Comparison of ENCODE assay signal across 19 cellular contexts in the genomic region with DNA sequence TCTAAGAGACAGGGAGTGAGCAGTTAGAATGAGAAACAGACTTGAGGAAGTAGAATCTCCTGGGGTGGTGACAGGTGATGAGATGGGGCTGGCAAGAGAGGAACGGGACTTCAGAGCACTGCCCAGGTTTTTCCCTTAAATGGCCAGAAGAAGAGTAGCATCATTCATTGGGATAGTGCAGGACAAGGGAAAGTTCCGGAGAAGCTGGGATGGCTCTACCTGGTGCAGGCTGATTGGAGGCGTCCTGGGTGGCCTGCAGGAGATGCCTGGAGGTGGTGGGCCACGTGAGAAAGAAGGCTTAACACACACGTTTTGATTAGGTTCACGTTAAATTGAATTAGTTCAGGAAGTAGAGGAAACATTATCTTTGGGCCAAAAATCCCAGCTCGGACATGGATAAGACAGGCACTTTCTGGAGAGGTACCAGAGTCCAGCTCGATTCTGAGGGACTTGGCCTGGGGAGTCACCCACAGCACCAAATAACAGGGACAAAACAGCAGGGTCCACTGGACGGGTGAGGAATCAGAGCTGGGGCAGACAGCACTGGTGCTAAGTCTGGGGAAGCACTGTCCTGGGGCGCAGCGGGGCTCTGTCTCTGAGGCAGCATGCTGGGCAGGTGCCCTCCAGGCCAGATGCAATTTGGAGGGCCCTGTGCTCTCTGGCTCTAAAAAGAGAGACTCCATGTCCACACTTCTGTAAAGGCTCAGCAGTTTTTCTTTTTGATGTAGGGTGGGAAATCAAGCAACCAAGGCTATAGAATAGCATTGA.
DNase-seq lines count a peak whose midpoint lies in the region; ATAC-seq and TF ChIP-seq lines count a peak whose summit lies in the region.
"Had no signal": no experiment of that assay in that cellular context is flagged by ENCODE, and none has a peak within 500 bp of the region (broad histone marks: within the 10 kb centered on the region; RNA-seq: fewer than 3 reads in every experiment).

No MANE protein-coding gene starts in this region.

- no peaks in the 10 kb centered on the region for H3K4me1 Mint-ChIP-seq in activated CD4-positive, alpha-beta T cell treated with anti-CD3 and anti-CD28 coated beads, Interleukin-2, amount 10 ng/mL, durations not matched to agents 24 days and 14 days
- H3K4me1 Mint-ChIP-seq in activated CD4-positive, alpha-beta T cell treated with anti-CD3 and anti-CD28 coated beads for 36 hours: no peaks in the 10 kb centered on the region
- H3K4me1 Mint-ChIP-seq in chondrocyte (ENCODE audit: low read depth): no peaks in the 10 kb centered on the region
- H3K4me1 Mint-ChIP-seq: B cell had no signal

- CTCF ChIA-PET in activated CD4-positive, alpha-beta T cell treated with anti-CD3 and anti-CD28 coated beads for 36 hours (lab: Charles Lee): interaction anchor here (0.6 kb wide), 1 partner anchor 281 kb away, joined by 3 read pairs; no protein-coding TSS in a partner anchor

- no peaks in the 10 kb centered on the region for H3K27me3 Mint-ChIP-seq in activated CD4-positive, alpha-beta T cell treated with anti-CD3 and anti-CD28 coated beads, Interleukin-2, amount 10 ng/mL, durations not matched to agents 24 days and 14 days
- no peaks in the 10 kb centered on the region for H3K27me3 Mint-ChIP-seq in activated CD4-positive, alpha-beta T cell treated with anti-CD3 and anti-CD28 coated beads for 36 hours
- H3K27me3 Mint-ChIP-seq in chondrocyte (ENCODE audit: low read depth): no peaks in the 10 kb centered on the region
- H3K27me3 Mint-ChIP-seq: B cell; CD4-positive, alpha-beta T cell had no signal

- TF ChIP-seq CTCF in esophagus muscularis mucosa (IDR thresholded peaks at IDR 0.05) (no peak), lung (IDR thresholded peaks at IDR 0.05; ENCODE audit: control extremely low read depth, extremely low read depth) (no peak), chondrocyte (IDR thresholded peaks at IDR 0.05) (no peak)

- H3K27ac ChIP-seq in esophagus muscularis mucosa (replicated peaks in 1 of 4) (no peak overlapping the region), lung (ENCODE audit: low read depth in 1 of 2, low read length in 1 of 2) (no peak overlapping the region)
- H3K27ac ChIP-seq: 22Rv1; A549; BLaER1 treated with 17β-estradiol and CSF1 and Interleukin-3, amounts not matched to agents 10 nM and 100 nM; C4-2B had no signal

- H3K9me3 ChIP-seq in esophagus muscularis mucosa: no peaks in the 10 kb centered on the region
- H3K9me3 ChIP-seq in lung (ENCODE audit: control insufficient read depth in 2 of 2, insufficient read depth in 1 of 2, low read length in 1 of 2): peaks cover 0 to 4% of the 10 kb centered on the region in 2 donors
- H3K9me3 ChIP-seq: A549, Caco-2 had no signal

- intact Hi-C loops in activated CD4-positive, alpha-beta T cell treated with anti-CD3 and anti-CD28 coated beads, Interleukin-2, amount 10 ng/mL, durations not matched to agents 24 days and 14 days (cut with micrococcal nuclease): no loop called here
- intact Hi-C loops in activated CD4-positive, alpha-beta T cell treated with anti-CD3 and anti-CD28 coated beads for 36 hours (cut with DNase I, micrococcal nuclease): no loop called here
- intact Hi-C loops in esophagus muscularis mucosa (cut with DNase I): no loop called here

- H3K27ac Mint-ChIP-seq in activated CD4-positive, alpha-beta T cell treated with anti-CD3 and anti-CD28 coated beads, Interleukin-2, amount 10 ng/mL, durations not matched to agents 24 days and 14 days: no peak overlapping the region
- H3K27ac Mint-ChIP-seq in activated CD4-positive, alpha-beta T cell treated with anti-CD3 and anti-CD28 coated beads for 36 hours: no peak overlapping the region
- no peak overlapping the region for H3K27ac Mint-ChIP-seq in chondrocyte (ENCODE audit: unreplicated experiment)
- H3K27ac Mint-ChIP-seq: B cell; CD4-positive, alpha-beta T cell; CD8-positive, alpha-beta T cell had no signal

- 67% methylated on average over 11 of the region's 11 CpGs for WGBS in esophagus muscularis mucosa
- WGBS in lung, 2 donors: 73 to 82% methylated on average over 11 of the region's 11 CpGs

- DNase-seq in activated CD4-positive, alpha-beta T cell treated with anti-CD3 and anti-CD28 coated beads, Interleukin-2, amount 10 ng/mL, durations not matched to agents 24 days and 14 days: peak; percentile 8
- no peak for DNase-seq in activated CD4-positive, alpha-beta T cell treated with anti-CD3 and anti-CD28 coated beads for 36 hours
- DNase-seq in esophagus muscularis mucosa (ENCODE audit: extremely low spot score) (peak; percentile 77), lung (ENCODE audit: low spot score) (peak; percentile 24), chondrocyte (ENCODE audit: low spot score) (no peak)
- DNase-seq: AML-193; Caco-2; Calu3; CD4-positive, alpha-beta T cell; DMS79 treated with DMSO at 0.1 percent for 48 hours; GF-D8 had no signal

- no peaks in the 10 kb centered on the region for H3K36me3 Mint-ChIP-seq in activated CD4-positive, alpha-beta T cell treated with anti-CD3 and anti-CD28 coated beads, Interleukin-2, amount 10 ng/mL, durations not matched to agents 24 days and 14 days (ENCODE audit: low read depth)
- no peaks in the 10 kb centered on the region for H3K36me3 Mint-ChIP-seq in activated CD4-positive, alpha-beta T cell treated with anti-CD3 and anti-CD28 coated beads for 36 hours (ENCODE audit: low read depth)
- H3K36me3 Mint-ChIP-seq in chondrocyte (ENCODE audit: low read depth): no peaks in the 10 kb centered on the region
- H3K36me3 Mint-ChIP-seq: CD8-positive, alpha-beta T cell had no signal

- H3K4me3 Mint-ChIP-seq in activated CD4-positive, alpha-beta T cell treated with anti-CD3 and anti-CD28 coated beads, Interleukin-2, amount 10 ng/mL, durations not matched to agents 24 days and 14 days: no peak overlapping the region
- no peak overlapping the region for H3K4me3 Mint-ChIP-seq in activated CD4-positive, alpha-beta T cell treated with anti-CD3 and anti-CD28 coated beads for 36 hours
- no peak overlapping the region for H3K4me3 Mint-ChIP-seq in chondrocyte (ENCODE audit: unreplicated experiment)
- H3K4me3 Mint-ChIP-seq: B cell; CD4-positive, alpha-beta T cell; CD8-positive, alpha-beta T cell had no signal

- H3K36me3 ChIP-seq in esophagus muscularis mucosa (no peaks in the 10 kb centered on the region), lung (ENCODE audit: control insufficient read depth in 2 of 2, insufficient read depth in 2 of 2, low read length in 2 of 2) (no peaks in the 10 kb centered on the region)
- H3K36me3 ChIP-seq: BLaER1 treated with 17β-estradiol and CSF1 and Interleukin-3, amounts not matched to agents 10 nM and 100 nM had no signal

- POLR2A ChIA-PET in activated CD4-positive, alpha-beta T cell treated with anti-CD3 and anti-CD28 coated beads for 36 hours (lab: Charles Lee): no interaction called here

- TF ChIP-seq POLR2A in esophagus muscularis mucosa (IDR thresholded peaks at IDR 0.05; ENCODE audit: low read depth): no peak

- H3K27me3 ChIP-seq in esophagus muscularis mucosa (no peaks in the 10 kb centered on the region), lung (ENCODE audit: control insufficient read depth, insufficient read depth) (no peaks in the 10 kb centered on the region)
- H3K27me3 ChIP-seq: BLaER1 treated with 17β-estradiol and CSF1 and Interleukin-3, amounts not matched to agents 10 nM and 100 nM had no signal

- H3K4me1 ChIP-seq in esophagus muscularis mucosa (no peaks in the 10 kb centered on the region), lung (ENCODE audit: control insufficient read depth in 2 of 2, insufficient read depth in 2 of 2, low read length in 2 of 2) (no peaks in the 10 kb centered on the region)
- H3K4me1 ChIP-seq: A549, Caco-2 had no signal

- TF ChIP-seq EP300 in esophagus muscularis mucosa (IDR thresholded peaks at IDR 0.05): no peak

- no peak for ATAC-seq in activated CD4-positive, alpha-beta T cell treated with anti-CD3 and anti-CD28 coated beads for 36 hours
- no peak for ATAC-seq in lung (ENCODE audit: insufficient read depth, low FRiP score)
- no peak for ATAC-seq in GM19324 (IDR thresholded peaks at IDR 0.05; ENCODE audit: low FRiP score, unreplicated experiment)
- ATAC-seq in HG03354 (IDR thresholded peaks at IDR 0.05; ENCODE audit: poor library complexity, severe bottlenecking, unreplicated experiment): no peak
- ATAC-seq: A549; CD8-positive, alpha-beta T cell had no signal

- H3K4me3 ChIP-seq in esophagus muscularis mucosa (no peak overlapping the region), lung (no peak overlapping the region)
- H3K4me3 ChIP-seq: A549; BLaER1 treated with 17β-estradiol and CSF1 and Interleukin-3, amounts not matched to agents 10 nM and 100 nM had no signal

- no peaks in the 10 kb centered on the region for H3K9me3 Mint-ChIP-seq in activated CD4-positive, alpha-beta T cell treated with anti-CD3 and anti-CD28 coated beads, Interleukin-2, amount 10 ng/mL, durations not matched to agents 24 days and 14 days
- peaks cover 2% of the 10 kb centered on the region for H3K9me3 Mint-ChIP-seq in activated CD4-positive, alpha-beta T cell treated with anti-CD3 and anti-CD28 coated beads for 36 hours (ENCODE audit: low read depth)
- H3K9me3 Mint-ChIP-seq in chondrocyte (ENCODE audit: low read depth): no peaks in the 10 kb centered on the region
- H3K9me3 Mint-ChIP-seq: CD8-positive, alpha-beta T cell had no signal

Comparison
In these comparisons a context has a peak if more than half of its experiments do, and no peak if none do; other contexts are left out.
1. DNase-seq: peak in activated CD4-positive, alpha-beta T cell treated with anti-CD3 and anti-CD28 coated beads, Interleukin-2, amount 10 ng/mL, durations not matched to agents 24 days and 14 days (single experiment), esophagus muscularis mucosa (single experiment) and lung (single experiment); none in activated CD4-positive, alpha-beta T cell treated with anti-CD3 and anti-CD28 coated beads for 36 hours (single experiment) and chondrocyte (single experiment).